Comparison of ENCODE assay signal across 10 cellular contexts in the genomic region with DNA sequence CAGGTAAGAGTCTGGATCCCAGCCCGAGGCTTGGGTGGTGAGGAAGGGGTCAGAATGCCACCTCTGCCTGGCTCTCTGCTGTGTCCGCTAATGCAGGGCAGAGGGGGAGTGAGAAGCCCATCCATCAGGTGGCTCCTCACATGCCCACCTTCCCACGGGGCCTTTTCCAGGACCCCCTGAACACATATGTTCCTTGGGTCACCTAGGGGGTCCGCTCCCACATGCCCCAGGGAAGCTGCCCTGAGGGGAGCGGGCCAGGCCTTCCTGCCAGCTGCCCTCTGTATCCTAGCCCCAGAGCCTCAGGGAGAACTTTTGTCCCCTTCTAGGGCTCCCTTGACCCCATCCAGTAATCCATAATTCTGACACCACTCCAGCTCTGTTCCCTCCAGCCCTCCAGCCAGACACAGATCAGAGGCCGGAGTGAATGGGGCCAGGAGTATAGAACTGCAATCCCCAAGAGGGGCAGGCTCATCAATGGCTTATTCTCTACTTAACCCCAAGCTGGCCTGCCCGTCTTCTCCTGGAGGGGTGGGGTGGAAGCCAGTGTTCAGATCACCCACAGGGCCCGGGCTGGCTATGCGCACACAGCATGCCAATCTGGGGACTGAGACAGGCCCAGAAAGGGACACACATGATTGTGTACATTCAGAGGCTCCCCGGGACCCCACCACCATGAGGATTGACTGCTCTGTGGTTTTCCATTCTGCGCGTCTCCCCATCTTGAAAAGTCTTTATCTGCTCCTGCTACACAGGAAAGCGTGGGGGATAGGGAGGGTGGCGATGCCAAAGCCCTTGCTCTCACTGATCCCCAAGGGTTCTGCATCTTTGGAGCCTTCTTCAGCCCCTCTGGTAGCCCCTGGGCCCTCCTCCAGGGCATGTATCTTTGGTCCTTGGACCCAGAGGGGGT. TPM values are rescaled to one million over a fixed set of nuclear protein-coding genes. Genes with fewer than 3 reads are reported as not detected.
DNase-seq lines count a peak whose midpoint lies in the region; ATAC-seq and TF ChIP-seq lines count a peak whose summit lies in the region.
"Had no signal": no experiment of that assay in that cellular context is flagged by ENCODE, and none has a peak within 500 bp of the region (broad histone marks: within the 10 kb centered on the region; RNA-seq: fewer than 3 reads in every experiment).

No MANE protein-coding gene starts in this region.

- no peak for TF ChIP-seq POLR2A in stomach (IDR thresholded peaks at IDR 0.05)

- peak; percentile 32 for DNase-seq in NCI-H82 (lab: John Stamatoyannopoulos, UW)
- DNase-seq in NCI-H82 treated with DMSO at 0.1 percent for 48 hours (lab: John Stamatoyannopoulos, UW; ENCODE audit: unreplicated experiment), result no peak
- no peak for DNase-seq in stomach
- no peak for DNase-seq in superior temporal gyrus (ENCODE audit: extremely low spot score)
- DNase-seq: NCI-H1436 had no signal

- H3K27ac ChIP-seq in angular gyrus (ENCODE audit: low read depth, low read length), result peak overlapping the region; percentile 83
- H3K27ac ChIP-seq in layer of hippocampus (ENCODE audit: low read depth, low read length), result peak overlapping the region; percentile 62
- H3K27ac ChIP-seq in stomach, result peak overlapping the region; percentile 54 to 94 (median 92)
- H3K27ac ChIP-seq: 22Rv1 had no signal

- H3K27me3 ChIP-seq in layer of hippocampus (ENCODE audit: control insufficient read depth, insufficient read depth, low read length) (no peaks in the 10 kb centered on the region), stomach (peaks cover 0 to 5% (median 0%) of the 10 kb centered on the region in 3 donors)

- H3K36me3 ChIP-seq in stomach, result peaks cover 0 to 17% (median 6%) of the 10 kb centered on the region in 4 donors

- no peak for TF ChIP-seq CTCF in stomach (IDR thresholded peaks at IDR 0.05)

- intact Hi-C loops in stomach (cut with DNase I; ENCODE audit: low total_unique reads), result loop anchor here (10.0 kb wide), 1 partner anchor 45 kb away; the partner anchor contains the start of gene TMEM214

- 46 to 74% (median 69%) methylated on average over 14 of the region's 14 CpGs for WGBS in stomach, 5 donors

- no peak for ATAC-seq in GM19452 (IDR thresholded peaks at IDR 0.05; ENCODE audit: unreplicated experiment)
- ATAC-seq in HG02759 (IDR thresholded peaks at IDR 0.05; ENCODE audit: unreplicated experiment), result no peak

- TF ChIP-seq EP300 in stomach (IDR thresholded peaks at IDR 0.05), result no peak

- H3K9me3 ChIP-seq in stomach, result no peaks in the 10 kb centered on the region

- H3K4me1 ChIP-seq in stomach, result peaks cover 20 to 86% (median 64%) of the 10 kb centered on the region in 4 donors

- peak overlapping the region; percentile 54 to 66 (median 60) for H3K4me3 ChIP-seq in stomach

RNA-seq across cellular contexts. Expression of gene EMILIN1, which starts 1.1 kb away (rescaled TPM):
- 100 to 1,000 TPM in 2 of 5 donors, 10 to 100 TPM in 3; 17.5 to 208 (median 89.2) TPM for total RNA-seq in stomach
- 10 to 100 TPM; 19.6 to 53.1 (median 31.1) TPM for polyA plus RNA-seq in stomach

RNA-seq across cellular contexts. Expression of gene KHK, which starts 7.1 kb away (rescaled TPM):
- total RNA-seq in stomach, result 10 to 100 TPM in 1 of 5 donors, 1 to 10 TPM in 3, not detected in 1; 1.3 to 18.2 (median 3.0) TPM
- polyA plus RNA-seq in stomach, result 1 to 10 TPM; 3.5 to 5.9 (median 4.2) TPM

RNA-seq across cellular contexts. Expression of gene OST4, which starts 8.0 kb away (rescaled TPM):
- 100 to 1,000 TPM in 4 of 5 donors, 10 to 100 TPM in 1; 16.8 to 281 (median 134) TPM for total RNA-seq in stomach
- 100 to 1,000 TPM; 421 to 610 (median 506) TPM for polyA plus RNA-seq in stomach

RNA-seq across cellular contexts. Expression of gene AGBL5, which starts 28.0 kb away (rescaled TPM):
- total RNA-seq in stomach, result 10 to 100 TPM in 3 of 5 donors, 1 to 10 TPM in 2; 7.8 to 29.0 (median 11.6) TPM
- polyA plus RNA-seq in stomach, result 10 to 100 TPM; 11.5 to 16.6 (median 13.6) TPM

RNA-seq across cellular contexts. Expression of gene CGREF1, which starts 39.4 kb away (rescaled TPM):
- total RNA-seq in stomach, result 1 to 10 TPM in 3 of 5 donors, not detected in 2; 1.4 to 4.1 (median 2.6) TPM
- polyA plus RNA-seq in stomach, result 1 to 10 TPM; 2.3 to 3.2 (median 2.4) TPM
